8 cellular contexts compared by ENCODE assay signal in genomic region chr19:13100031-13100588, GRCh38. TPM values are rescaled to one million over a fixed set of nuclear protein-coding genes. Genes with fewer than 3 reads are reported as not detected.
DNase-seq lines count a peak whose midpoint lies in the region; FAIRE-seq and TF ChIP-seq lines count a peak whose summit lies in the region.

No MANE protein-coding gene starts in this region.

- H3K36me3 ChIP-seq in kidney (ENCODE audit: control insufficient read depth in 1 of 2, insufficient read depth in 2 of 2, low read length in 2 of 2) (no peaks in the 10 kb centered on the region), subcutaneous abdominal adipose tissue (ENCODE audit: control insufficient read depth in 5 of 5, insufficient read depth in 5 of 5, low read length in 5 of 5) (peaks cover 0 to 10% (median 6%) of the 10 kb centered on the region in 5 donors)

- H3K27me3 ChIP-seq in subcutaneous abdominal adipose tissue (ENCODE audit: control insufficient read depth in 5 of 5, insufficient read depth in 4 of 5, low read length in 5 of 5) = no peaks in the 10 kb centered on the region

- no peak for TF ChIP-seq CTCF in kidney (IDR thresholded peaks at IDR 0.05; ENCODE audit: borderline replicate concordance, extremely low read depth, insufficient read depth)

- DNase-seq in SIG-M5 treated with dmso at 0.1 percent for 504 hours (lab: John Stamatoyannopoulos, UW; ENCODE audit: unreplicated experiment) (peak; percentile 58), SIG-M5 (lab: John Stamatoyannopoulos, UW) (no peak), activated T-cell treated with anti-CD3 and anti-CD28 coated beads for 48 hours (ENCODE audit: low read depth) (peak; percentile 66), kidney (no peak), islet precursor cell (no peak), SK-N-DZ (ENCODE audit: low spot score) (no peak), NCI-H2227 (lab: John Stamatoyannopoulos, UW; ENCODE audit: unreplicated experiment) (no peak)

- FAIRE-seq in kidney (lab: Jason Lieb, UNC) = no peak

- H3K27ac ChIP-seq in kidney (ENCODE audit: low read depth in 2 of 2, low read length in 2 of 2) (peak overlapping the region; percentile 67 to 89), subcutaneous abdominal adipose tissue (ENCODE audit: low read depth, low read length) (peak overlapping the region; percentile 83)

- H3K9ac ChIP-seq in kidney (ENCODE audit: low read length in 2 of 2) = peak overlapping the region in 1 of 2 donors; percentile 4
- peak overlapping the region in 2 of 5 donors; percentile 28 to 68 for H3K9ac ChIP-seq in subcutaneous abdominal adipose tissue (ENCODE audit: low read length in 5 of 5)

- intact Hi-C loops in kidney (cut with DNase I) = no loop called here

- H3K4me1 ChIP-seq in kidney (ENCODE audit: control insufficient read depth in 1 of 2, insufficient read depth in 1 of 2, low read depth in 1 of 2, low read length in 2 of 2) (peaks cover 4 to 28% of the 10 kb centered on the region in 2 donors), subcutaneous abdominal adipose tissue (ENCODE audit: control insufficient read depth in 5 of 5, insufficient read depth in 5 of 5, low read length in 5 of 5) (peaks cover 0 to 82% (median 55%) of the 10 kb centered on the region in 5 donors)

- no peaks in the 10 kb centered on the region for H3K9me3 ChIP-seq in kidney (ENCODE audit: control insufficient read depth in 1 of 2, low read length in 2 of 2)
- H3K9me3 ChIP-seq in subcutaneous abdominal adipose tissue (ENCODE audit: control insufficient read depth in 5 of 5, low read length in 5 of 5) = no peaks in the 10 kb centered on the region

- H3K4me3 ChIP-seq in kidney (ENCODE audit: low read length in 2 of 2) (no peak overlapping the region), subcutaneous abdominal adipose tissue (ENCODE audit: low read depth in 1 of 5, low read length in 5 of 5) (peak overlapping the region in 3 of 5 donors; percentile 43 to 62 (median 47))

RNA-seq across cellular contexts. Expression of gene LYL1, which starts 2.5 kb away (rescaled TPM):
- 13.8 TPM for total RNA-seq in kidney
- polyA plus RNA-seq in kidney (ENCODE audit: insufficient read depth, low read depth, low replicate concordance) = 8.5 TPM
- 9.6 and 14.0 TPM in 2 replicates for polyA plus RNA-seq in SK-N-DZ (2014; cell fraction: cytosol; rRNA removed)
- 12.2 and 12.8 TPM in 2 replicates for polyA plus RNA-seq in SK-N-DZ (2014; cell fraction: nucleus; rRNA removed)

RNA-seq across cellular contexts. Expression of gene TRMT1, which starts 16.4 kb away (rescaled TPM):
- total RNA-seq in kidney = 40.0 TPM
- polyA plus RNA-seq in kidney (ENCODE audit: insufficient read depth, low read depth, low replicate concordance) = 22.7 TPM
- 51.1 and 87.6 TPM in 2 replicates for polyA plus RNA-seq in SK-N-DZ (2014; cell fraction: cytosol; rRNA removed)
- 354 and 363 TPM in 2 replicates for polyA plus RNA-seq in SK-N-DZ (2014; cell fraction: nucleus; rRNA removed)

RNA-seq across cellular contexts. Expression of gene NACC1, which starts 18.0 kb away (rescaled TPM):
- total RNA-seq in kidney = 46.1 TPM
- 16.7 TPM for polyA plus RNA-seq in kidney (ENCODE audit: insufficient read depth, low read depth, low replicate concordance)
- 22.5 and 35.9 TPM in 2 replicates for polyA plus RNA-seq in SK-N-DZ (2014; cell fraction: cytosol; rRNA removed)
- polyA plus RNA-seq in SK-N-DZ (2014; cell fraction: nucleus; rRNA removed) = 20.5 and 25.4 TPM in 2 replicates

RNA-seq across cellular contexts. Expression of gene STX10, which starts 50.1 kb away (rescaled TPM):
- 39.5 TPM for total RNA-seq in kidney
- 52.9 TPM for polyA plus RNA-seq in kidney (ENCODE audit: insufficient read depth, low read depth, low replicate concordance)
- polyA plus RNA-seq in SK-N-DZ (2014; cell fraction: cytosol; rRNA removed) = 88.3 and 135 TPM in 2 replicates
- polyA plus RNA-seq in SK-N-DZ (2014; cell fraction: nucleus; rRNA removed) = 230 and 272 TPM in 2 replicates

RNA-seq across cellular contexts. Expression of gene IER2, which starts 50.1 kb away (rescaled TPM):
- total RNA-seq in kidney = 73.9 TPM
- 96.7 TPM for polyA plus RNA-seq in kidney (ENCODE audit: insufficient read depth, low read depth, low replicate concordance)
- 22.6 and 22.7 TPM in 2 replicates for polyA plus RNA-seq in SK-N-DZ (2014; cell fraction: cytosol; rRNA removed)
- 27.7 and 36.1 TPM in 2 replicates for polyA plus RNA-seq in SK-N-DZ (2014; cell fraction: nucleus; rRNA removed)

Comparison
In these comparisons a context has a peak if more than half of its experiments do, and no peak if none do; other contexts are left out.
1. DNase-seq: peak in SIG-M5 treated with dmso at 0.1 percent for 504 hours (single experiment) and activated T-cell treated with anti-CD3 and anti-CD28 coated beads for 48 hours (single experiment); none in SIG-M5 (single experiment), kidney (single experiment), islet precursor cell (single experiment), SK-N-DZ (single experiment) and NCI-H2227 (single experiment).
2. H3K4me3 ChIP-seq: peak in subcutaneous abdominal adipose tissue (3 of 5); none in kidney (0 of 2).